ENCODE assay signal across 8 cellular contexts in the genomic region with DNA sequence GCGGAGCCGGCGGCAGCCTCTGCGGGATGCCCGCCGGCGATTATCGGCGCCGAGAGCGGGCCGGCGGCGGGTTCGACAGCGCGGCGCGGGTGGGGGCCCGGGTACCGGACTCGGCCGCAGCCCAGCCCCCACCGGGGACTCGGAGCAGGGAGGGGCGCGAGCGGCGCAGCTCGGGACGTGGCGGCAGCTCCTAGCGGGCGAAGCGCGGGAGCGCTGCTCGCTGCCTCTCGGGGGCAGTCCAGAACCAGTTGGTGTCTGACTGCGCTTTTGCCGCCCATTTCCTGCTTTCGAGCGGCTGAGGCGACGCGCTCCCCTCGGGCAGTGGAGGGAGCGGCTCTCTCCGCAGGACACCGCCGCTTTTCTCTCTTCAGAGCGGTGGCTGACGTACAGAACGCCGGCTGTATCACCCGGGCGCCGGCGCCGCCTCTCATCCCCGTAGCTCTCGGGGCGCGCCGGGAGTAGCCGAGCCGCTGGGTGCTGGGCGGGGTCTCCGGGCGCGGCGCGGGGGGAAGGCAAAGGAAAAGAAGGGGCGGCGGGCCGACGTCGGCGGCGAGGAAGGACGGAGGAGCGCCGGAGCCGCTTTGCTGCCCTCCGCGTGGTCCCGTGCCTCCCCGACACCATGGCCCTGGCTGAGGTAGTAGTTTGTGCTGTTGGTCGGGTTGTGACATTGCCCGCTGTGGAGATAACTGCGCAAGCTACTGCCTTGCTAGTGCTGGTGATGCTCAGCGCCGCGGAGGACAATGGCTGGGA.
A peak's percentile ranks its signal among the peaks of the same experiment; 100 is the strongest.
DNase-seq lines count a peak whose midpoint lies in the region; ATAC-seq and TF ChIP-seq lines count a peak whose summit lies in the region.

No MANE protein-coding gene starts in this region.

- H4K20me1 ChIP-seq in GM23248 (ENCODE audit: insufficient read depth) (no peaks in the 10 kb centered on the region), Karpas-422 (ENCODE audit: insufficient read depth, low read depth, low read length) (no peaks in the 10 kb centered on the region; the same call in 1 of the 2 replicates)

- TF ChIP-seq POLR2A in gastroesophageal sphincter (IDR thresholded peaks at IDR 0.05) (peak; percentile 61 to 74), suprapubic skin (IDR thresholded peaks at IDR 0.05) (peak in 1 of 2 donors; percentile 80)

- no peak for TF ChIP-seq EP300 in gastroesophageal sphincter (IDR thresholded peaks at IDR 0.05)
- TF ChIP-seq EP300 in suprapubic skin (IDR thresholded peaks at IDR 0.05), result no peak

- peak overlapping the region; percentile 90 for H3K4me3 ChIP-seq in GM23248
- H3K4me3 ChIP-seq in Karpas-422 (ENCODE audit: low read length), result peak overlapping the region; percentile 88
- H3K4me3 ChIP-seq in gastroesophageal sphincter, result peak overlapping the region; percentile 57 to 85
- H3K4me3 ChIP-seq in suprapubic skin, result peak overlapping the region; percentile 86

- DNase-seq in GM23248 (peak; percentile 96), Karpas-422 (peak; percentile 92), SHP77 treated with DMSO at 0.1 percent for 48 hours (lab: John Stamatoyannopoulos, UW) (peak; percentile 42), nucleus accumbens (lab: John Stamatoyannopoulos, UW) (peak; percentile 20 to 98 (median 87)), suprapubic skin (ENCODE audit: low spot score in 2 of 2) (peak; percentile 89)
- DNase-seq in activated naive CD4-positive, alpha-beta T cell treated with Interleukin-2 at 50 U/mL for 16 hours, result peak; percentile 80

- peak; percentile 13 to 82 (median 79) for TF ChIP-seq CTCF in gastroesophageal sphincter (IDR thresholded peaks at IDR 0.05)
- peak; percentile 11 to 64 for TF ChIP-seq CTCF in suprapubic skin (IDR thresholded peaks at IDR 0.05)

- H3K9me3 ChIP-seq in ES-I3 (ENCODE audit: control insufficient read depth, insufficient read depth, low read length) (no peaks in the 10 kb centered on the region), GM23248 (ENCODE audit: low read depth) (no peaks in the 10 kb centered on the region), Karpas-422 (ENCODE audit: low read length) (no peaks in the 10 kb centered on the region), gastroesophageal sphincter (no peaks in the 10 kb centered on the region), suprapubic skin (no peaks in the 10 kb centered on the region)

- ATAC-seq in gastroesophageal sphincter, result peak; percentile 94

- peak overlapping the region; percentile 100 for H3K27ac ChIP-seq in GM23248
- peak overlapping the region; percentile 88 for H3K27ac ChIP-seq in Karpas-422 (ENCODE audit: low read length)
- H3K27ac ChIP-seq in gastroesophageal sphincter, result peak overlapping the region; percentile 90 to 100 (median 98)
- H3K27ac ChIP-seq in suprapubic skin, result peak overlapping the region; percentile 99

- H2AFZ ChIP-seq in GM23248 (peak overlapping the region; percentile 67; the same call in 1 of the 2 replicates), Karpas-422 (ENCODE audit: low read length) (peak overlapping the region; percentile 54; the same call in 1 of the 2 replicates)

- H3F3A ChIP-seq in GM23248 (ENCODE audit: insufficient read depth), result peaks cover 77% of the 10 kb centered on the region

- 1 to 3% methylated on average over 51 to 57 of the region's 94 CpGs for WGBS in GM23248 (ENCODE audit: low coverage in 1 of 2, low lambda C conversion rate in 2 of 2, missing lambda C conversion rate in 2 of 2), 2 experiments
- no CpG with 5 or more reads among the region's 94 CpGs for WGBS in gastroesophageal sphincter (ENCODE audit: low coverage in 1 of 2), 2 donors
- WGBS in suprapubic skin, result under 1% methylated on average over 40 of the region's 94 CpGs

- peak overlapping the region; percentile 99 for H3K4me2 ChIP-seq in GM23248 (ENCODE audit: unreplicated experiment)
- H3K4me2 ChIP-seq in Karpas-422 (ENCODE audit: low read depth, low read length, poor library complexity, severe bottlenecking), result peak overlapping the region; percentile 86

- no peaks in the 10 kb centered on the region for H3K27me3 ChIP-seq in GM23248 (replicated peaks; ENCODE audit: insufficient read depth)
- H3K27me3 ChIP-seq in Karpas-422 (ENCODE audit: low read length), result no peaks in the 10 kb centered on the region
- H3K27me3 ChIP-seq in gastroesophageal sphincter, result no peaks in the 10 kb centered on the region
- H3K27me3 ChIP-seq in suprapubic skin, result no peaks in the 10 kb centered on the region

- in situ Hi-C loops in GM23248 (cut with MboI), result no loop called here

- no peaks in the 10 kb centered on the region for H3K36me3 ChIP-seq in ES-I3 (ENCODE audit: insufficient read depth, low read length)
- H3K36me3 ChIP-seq in GM23248 (ENCODE audit: low read depth), result peaks cover 25% of the 10 kb centered on the region
- H3K36me3 ChIP-seq in Karpas-422 (ENCODE audit: insufficient read depth, low read length), result no peaks in the 10 kb centered on the region
- no peaks in the 10 kb centered on the region for H3K36me3 ChIP-seq in gastroesophageal sphincter
- no peaks in the 10 kb centered on the region for H3K36me3 ChIP-seq in suprapubic skin

- no peaks in the 10 kb centered on the region for H3K9me2 ChIP-seq in GM23248 (ENCODE audit: insufficient read depth)
- H3K9me2 ChIP-seq in Karpas-422 (replicated peaks; ENCODE audit: insufficient read depth, low read length), result no peaks in the 10 kb centered on the region

- H3K9ac ChIP-seq in ES-I3 (ENCODE audit: low read depth, low read length), result peak overlapping the region; percentile 88
- H3K9ac ChIP-seq in GM23248, result peak overlapping the region; percentile 100
- H3K9ac ChIP-seq in Karpas-422 (ENCODE audit: low read length), result peak overlapping the region; percentile 88

- H3K4me1 ChIP-seq in ES-I3 (ENCODE audit: insufficient read depth, low read length) (peaks cover 19% of the 10 kb centered on the region; the same call in 1 of the 2 replicates), GM23248 (ENCODE audit: insufficient read depth) (peaks cover 39% of the 10 kb centered on the region), Karpas-422 (ENCODE audit: low read length) (peaks cover 36% of the 10 kb centered on the region), gastroesophageal sphincter (peaks cover 0 to 51% (median 3%) of the 10 kb centered on the region in 3 donors), suprapubic skin (peaks cover 36% of the 10 kb centered on the region)

- H3K79me2 ChIP-seq in GM23248 (ENCODE audit: insufficient read depth), result peaks cover 89% of the 10 kb centered on the region
- peaks cover 19% of the 10 kb centered on the region for H3K79me2 ChIP-seq in Karpas-422 (ENCODE audit: low read length)

Comparison
In these comparisons a context has a peak if more than half of its experiments do, and no peak if none do; other contexts are left out.
1. Peak in every context shown above with its lines: DNase-seq, ATAC-seq, H3K4me3 ChIP-seq and H3K27ac ChIP-seq.
2. DNase-seq: peak in every context shown above with its lines; median percentile 96 in GM23248; 92 in Karpas-422; 89 in suprapubic skin; 87 in nucleus accumbens; 80 in activated naive CD4-positive, alpha-beta T cell treated with Interleukin-2 at 50 U/mL for 16 hours; 42 in SHP77 treated with DMSO at 0.1 percent for 48 hours.